ENCODE assay signal across 37 cellular contexts in genomic region chr20:17358854-17359253, GRCh38.
"Had no signal": no experiment of that assay in that cellular context is flagged by ENCODE, and none has a peak within 500 bp of the region (broad histone marks: within the 10 kb centered on the region; RNA-seq: fewer than 3 reads in every experiment).

No MANE protein-coding gene starts in this region.

- H3K9me3 Mint-ChIP-seq: activated CD4-positive, alpha-beta memory T cell treated with anti-CD3 and anti-CD28 coated beads, Interleukin-2, amount 10 ng/mL, durations not matched to agents 7 days and 5 days; activated CD4-positive, alpha-beta T cell treated with anti-CD3 and anti-CD28 coated beads, Interleukin-2, amount 10 ng/mL, durations not matched to agents 7 days and 5 days; activated naive CD4-positive, alpha-beta T cell treated with anti-CD3 and anti-CD28 coated beads for 36 hours; activated naive CD4-positive, alpha-beta T cell treated with anti-CD3 and anti-CD28 coated beads, Interleukin-2, amount 50 U/mL, for 72 hours; activated naive CD8-positive, alpha-beta T cell treated with anti-CD3 and anti-CD28 coated beads for 36 hours; activated T-cell treated with anti-CD3 and anti-CD28 coated beads, Interleukin-2, amount 50 U/mL, for 4 hours; activated T-helper 1 cell treated with anti-CD3 and anti-CD28 coated beads, Interleukin-12 subunit alpha, Interleukin-12 subunit beta, Interleukin-2, Interleukin-4 antibody, amounts not matched to agents 30 ng/mL and 10 ng/mL and 1 ng/mL, durations not matched to agents 14 hours and 24 hours and 36 hours; activated T-helper 17 cell treated with anti-CD3 and anti-CD28 coated beads, Interleukin-2, amount 50 U/mL, for 72 hours; brain; T-helper 1 cell treated with Interleukin-12 subunit alpha and Interleukin-12 subunit beta and Interleukin-4 antibody, amounts not matched to agents 30 μg/mL and 1 μg/mL, for 36 hours; T-helper 2 cell treated with Interferon-gamma antibody and Interleukin-4, amounts not matched to agents 5 μg/mL and 100 μg/mL, for 36 hours; WTC11 had no signal

- H3K27ac Mint-ChIP-seq: activated CD4-positive, alpha-beta memory T cell treated with anti-CD3 and anti-CD28 coated beads, Interleukin-2, amount 10 ng/mL, durations not matched to agents 7 days and 5 days; activated CD4-positive, alpha-beta T cell treated with anti-CD3 and anti-CD28 coated beads for 36 hours; activated CD4-positive, alpha-beta T cell treated with anti-CD3 and anti-CD28 coated beads, Interleukin-2, amount 10 ng/mL, durations not matched to agents 7 days and 5 days; activated CD8-positive, alpha-beta memory T cell treated with anti-CD3 and anti-CD28 coated beads, Interleukin-2, amount 10 ng/mL, durations not matched to agents 7 days and 5 days; activated CD8-positive, alpha-beta T cell treated with anti-CD3 and anti-CD28 coated beads, Interleukin-2, amount 10 ng/mL, durations not matched to agents 7 days and 5 days; activated naive CD4-positive, alpha-beta T cell treated with anti-CD3 and anti-CD28 coated beads for 36 hours; activated naive CD4-positive, alpha-beta T cell treated with anti-CD3 and anti-CD28 coated beads, Interleukin-2, amount 50 U/mL, for 72 hours; activated naive CD8-positive, alpha-beta T cell treated with anti-CD3 and anti-CD28 coated beads for 36 hours; activated T-cell treated with anti-CD3 and anti-CD28 coated beads, Interleukin-2, amount 50 U/mL, for 72 hours; activated T-helper 1 cell treated with anti-CD3 and anti-CD28 coated beads, Interleukin-12 subunit alpha, Interleukin-12 subunit beta, Interleukin-2, Interleukin-4 antibody, amounts not matched to agents 30 ng/mL and 10 ng/mL and 1 ng/mL, durations not matched to agents 14 hours and 24 hours and 36 hours; activated T-helper 17 cell treated with anti-CD3 and anti-CD28 coated beads, Interleukin-2, amount 50 U/mL, for 72 hours; brain; T-helper 1 cell treated with Interleukin-12 subunit alpha and Interleukin-12 subunit beta and Interleukin-4 antibody, amounts not matched to agents 30 μg/mL and 1 μg/mL, for 36 hours; T-helper 2 cell treated with Interferon-gamma antibody and Interleukin-4, amounts not matched to agents 5 μg/mL and 100 μg/mL, for 36 hours; WTC11 had no signal

- H3K27ac ChIP-seq: ascending aorta, cardiac muscle cell, WERI-Rb-1 had no signal

- H3K4me3 ChIP-seq: ascending aorta, cardiac muscle cell had no signal

- H3K9me3 ChIP-seq: ascending aorta had no signal

- H3K27me3 Mint-ChIP-seq: activated CD4-positive, alpha-beta memory T cell treated with anti-CD3 and anti-CD28 coated beads, Interleukin-2, amount 10 ng/mL, durations not matched to agents 7 days and 5 days; activated CD4-positive, alpha-beta T cell treated with anti-CD3 and anti-CD28 coated beads for 36 hours; activated CD4-positive, alpha-beta T cell treated with anti-CD3 and anti-CD28 coated beads, Interleukin-2, amount 10 ng/mL, durations not matched to agents 7 days and 5 days; activated CD8-positive, alpha-beta memory T cell treated with anti-CD3 and anti-CD28 coated beads, Interleukin-2, amount 10 ng/mL, durations not matched to agents 7 days and 5 days; activated naive CD8-positive, alpha-beta T cell treated with anti-CD3 and anti-CD28 coated beads for 36 hours; brain; central memory CD8-positive, alpha-beta T cell had no signal

- H3K4me3 Mint-ChIP-seq: activated CD4-positive, alpha-beta memory T cell treated with anti-CD3 and anti-CD28 coated beads, Interleukin-2, amount 10 ng/mL, durations not matched to agents 7 days and 5 days; activated CD4-positive, alpha-beta T cell treated with anti-CD3 and anti-CD28 coated beads for 36 hours; activated CD4-positive, alpha-beta T cell treated with anti-CD3 and anti-CD28 coated beads, Interleukin-2, amount 10 ng/mL, durations not matched to agents 7 days and 5 days; activated CD8-positive, alpha-beta memory T cell treated with anti-CD3 and anti-CD28 coated beads, Interleukin-2, amount 10 ng/mL, durations not matched to agents 7 days and 5 days; activated CD8-positive, alpha-beta T cell treated with anti-CD3 and anti-CD28 coated beads, Interleukin-2, amount 10 ng/mL, durations not matched to agents 7 days and 5 days; activated naive CD4-positive, alpha-beta T cell treated with anti-CD3 and anti-CD28 coated beads for 36 hours; activated naive CD8-positive, alpha-beta T cell treated with anti-CD3 and anti-CD28 coated beads for 36 hours; activated T-cell treated with anti-CD3 and anti-CD28 coated beads, Interleukin-2, amount 50 U/mL, for 4 hours; activated T-cell treated with anti-CD3 and anti-CD28 coated beads, Interleukin-2, amount 50 U/mL, for 72 hours; activated T-helper 1 cell treated with anti-CD3 and anti-CD28 coated beads, Interleukin-12 subunit alpha, Interleukin-12 subunit beta, Interleukin-2, Interleukin-4 antibody, amounts not matched to agents 30 ng/mL and 10 ng/mL and 1 ng/mL, durations not matched to agents 14 hours and 24 hours and 36 hours; activated T-helper 17 cell treated with anti-CD3 and anti-CD28 coated beads, Interleukin-2, amount 50 U/mL, for 72 hours; brain; central memory CD8-positive, alpha-beta T cell; T-helper 1 cell treated with Interleukin-12 subunit alpha and Interleukin-12 subunit beta and Interleukin-4 antibody, amounts not matched to agents 30 μg/mL and 1 μg/mL, for 36 hours; T-helper 2 cell treated with Interferon-gamma antibody and Interleukin-4, amounts not matched to agents 5 μg/mL and 100 μg/mL, for 36 hours; WTC11 had no signal

- H3K36me3 Mint-ChIP-seq: activated CD8-positive, alpha-beta memory T cell treated with anti-CD3 and anti-CD28 coated beads, Interleukin-2, amount 10 ng/mL, durations not matched to agents 7 days and 5 days; activated naive CD4-positive, alpha-beta T cell treated with anti-CD3 and anti-CD28 coated beads, Interleukin-2, amount 50 U/mL, for 72 hours; activated naive CD8-positive, alpha-beta T cell treated with anti-CD3 and anti-CD28 coated beads for 36 hours; brain; WTC11 had no signal

- DNase-seq: activated CD4-positive, alpha-beta memory T cell treated with anti-CD3 and anti-CD28 coated beads, Interleukin-2, amount 10 ng/mL, durations not matched to agents 7 days and 5 days; activated CD4-positive, alpha-beta T cell treated with anti-CD3 and anti-CD28 coated beads for 1 hour; activated CD4-positive, alpha-beta T cell treated with anti-CD3 and anti-CD28 coated beads for 36 hours; activated CD4-positive, alpha-beta T cell treated with anti-CD3 and anti-CD28 coated beads for 48 hours; activated CD4-positive, alpha-beta T cell treated with anti-CD3 and anti-CD28 coated beads, Interleukin-2, amount 10 ng/mL, durations not matched to agents 7 days and 5 days; activated CD4-positive, alpha-beta T cell treated with anti-CD3 and anti-CD28 coated beads, Interleukin-2, amount 50 U/mL, for 48 hours; activated CD4-positive, CD25-positive, alpha-beta regulatory T cell; activated CD8-positive, alpha-beta memory T cell treated with anti-CD3 and anti-CD28 coated beads for 24 hours; activated CD8-positive, alpha-beta memory T cell treated with anti-CD3 and anti-CD28 coated beads, Interleukin-2, amount 10 ng/mL, durations not matched to agents 7 days and 5 days; activated CD8-positive, alpha-beta memory T cell treated with anti-CD3 and anti-CD28 coated beads, Interleukin-2, amount 50 U/mL, for 48 hours; activated CD8-positive, alpha-beta T cell treated with anti-CD3 and anti-CD28 coated beads, Interleukin-2, amount 10 ng/mL, durations not matched to agents 7 days and 5 days; activated effector memory CD4-positive, alpha-beta T cell treated with anti-CD3 and anti-CD28 coated beads, Interleukin-2, amount 50 U/mL, for 16 hours; activated gamma-delta T cell treated with Interleukin-2 at 50 U/mL for 16 hours; activated naive CD4-positive, alpha-beta T cell; activated naive CD4-positive, alpha-beta T cell treated with anti-CD3 and anti-CD28 coated beads for 36 hours; activated naive CD4-positive, alpha-beta T cell treated with anti-CD3 and anti-CD28 coated beads, Interleukin-2, amount 50 U/mL, for 16 hours; activated naive CD8-positive, alpha-beta T cell treated with anti-CD3 and anti-CD28 coated beads for 36 hours; activated T-cell treated with anti-CD3 and anti-CD28 coated beads, Interleukin-2, amount 50 U/mL, for 4 hours; activated T-cell treated with anti-CD3 and anti-CD28 coated beads, Interleukin-2, amount 50 U/mL, for 72 hours; amygdala; anterior cingulate cortex; caudate nucleus; cerebellar nuclear complex; T-helper 1 cell; T-helper 2 cell; T-helper 9 cell; WERI-Rb-1 had no signal

- H3K27me3 ChIP-seq: ascending aorta, cardiac muscle cell had no signal

- H3K4me1 ChIP-seq: ascending aorta had no signal

- H3K4me1 Mint-ChIP-seq: activated CD4-positive, alpha-beta memory T cell treated with anti-CD3 and anti-CD28 coated beads, Interleukin-2, amount 10 ng/mL, durations not matched to agents 7 days and 5 days; activated CD4-positive, alpha-beta T cell treated with anti-CD3 and anti-CD28 coated beads for 36 hours; activated CD4-positive, alpha-beta T cell treated with anti-CD3 and anti-CD28 coated beads, Interleukin-2, amount 10 ng/mL, durations not matched to agents 7 days and 5 days; activated CD8-positive, alpha-beta memory T cell treated with anti-CD3 and anti-CD28 coated beads, Interleukin-2, amount 10 ng/mL, durations not matched to agents 7 days and 5 days; activated naive CD8-positive, alpha-beta T cell treated with anti-CD3 and anti-CD28 coated beads for 36 hours; activated T-helper 17 cell treated with anti-CD3 and anti-CD28 coated beads, Interleukin-2, amount 50 U/mL, for 72 hours; central memory CD8-positive, alpha-beta T cell; WTC11 had no signal

- H3K36me3 ChIP-seq: ascending aorta, cardiac muscle cell had no signal
